ENCODE assay signal across 9 cellular contexts in genomic region chr14:104393898-104394605, GRCh38.
DNase-seq lines count a peak whose midpoint lies in the region; ATAC-seq and TF ChIP-seq lines count a peak whose summit lies in the region.
"Had no signal": no experiment of that assay in that cellular context is flagged by ENCODE, and none has a peak within 500 bp of the region (broad histone marks: within the 10 kb centered on the region; RNA-seq: fewer than 3 reads in every experiment).

No MANE protein-coding gene starts in this region.

- H3K4me1 Mint-ChIP-seq in IgD-negative memory B cell, result peaks cover 30 to 39% (median 30%) of the 10 kb centered on the region in 3 donors

- peaks cover 8% of the 10 kb centered on the region for H3K27me3 ChIP-seq in left ventricle myocardium inferior (ENCODE audit: low read depth)

- no peaks in the 10 kb centered on the region for H3K36me3 ChIP-seq in left ventricle myocardium inferior

- intact Hi-C loops in left ventricle myocardium inferior (cut with micrococcal nuclease), result no loop called here

- peaks cover 4% of the 10 kb centered on the region for H3K27me3 Mint-ChIP-seq in IgD-negative memory B cell

- ATAC-seq in GM21360 (IDR thresholded peaks at IDR 0.05; ENCODE audit: unreplicated experiment) (no peak), GM18517 (IDR thresholded peaks at IDR 0.05; ENCODE audit: unreplicated experiment) (no peak)

- H3K9me3 Mint-ChIP-seq in IgD-negative memory B cell, result peaks cover 0 to 15% (median 10%) of the 10 kb centered on the region in 3 donors

- H3K4me3 ChIP-seq in left ventricle myocardium inferior, result peak overlapping the region; percentile 11
- H3K4me3 ChIP-seq: skin epidermis had no signal

- peak overlapping the region; percentile 18 to 96 (median 82) for H3K4me3 Mint-ChIP-seq in IgD-negative memory B cell

- H3K27ac ChIP-seq in left ventricle myocardium inferior (replicated peaks), result peak overlapping the region; percentile 90

- peaks cover 43% of the 10 kb centered on the region for H3K4me1 ChIP-seq in left ventricle myocardium inferior

- TF ChIP-seq CTCF in left ventricle myocardium inferior (IDR thresholded peaks at IDR 0.05; ENCODE audit: borderline replicate concordance) (no peak), GM10248 (IDR thresholded peaks at IDR 0.05; ENCODE audit: control extremely low read depth, extremely low read depth, low read depth, missing control alignments) (no peak)

- CTCF ChIA-PET in GM10248 (lab: Yijun Ruan, JAX), result interaction anchor here (1.3 kb wide), 1 partner anchor 12 kb away, joined by 4 read pairs; no protein-coding TSS in a partner anchor

- peaks cover 4% of the 10 kb centered on the region for H3K36me3 Mint-ChIP-seq in IgD-negative memory B cell

- POLR2A ChIA-PET in GM10248 (lab: Yijun Ruan, JAX), result no interaction called here

- H3K27ac Mint-ChIP-seq in IgD-negative memory B cell, result peak overlapping the region; percentile 14 to 86 (median 77)

- peak; percentile 18 to 38 for DNase-seq in activated CD8-positive, alpha-beta memory T cell treated with anti-CD3 and anti-CD28 coated beads for 4 hours (ENCODE audit: low read depth in 2 of 2)
- peak; percentile 69 for DNase-seq in left ventricle myocardium inferior
- peak; percentile 22 to 33 for DNase-seq in stimulated activated CD8-positive, alpha-beta memory T cell treated with anti-CD3 and anti-CD28 coated beads, Interleukin-4, amount 100 ng/mL, for 4 hours (ENCODE audit: low read depth in 2 of 2, low spot score in 1 of 2)
- no peak for DNase-seq in cerebellar cortex (ENCODE audit: low spot score)
- no peak for DNase-seq in GM10248 (ENCODE audit: extremely low spot score)

- H3K9me3 ChIP-seq in left ventricle myocardium inferior (replicated peaks), result peaks cover 24% of the 10 kb centered on the region

Comparison
In these comparisons a context has a peak if more than half of its experiments do, and no peak if none do; other contexts are left out.
1. DNase-seq: peak in activated CD8-positive, alpha-beta memory T cell treated with anti-CD3 and anti-CD28 coated beads for 4 hours (2 of 2), left ventricle myocardium inferior (single experiment) and stimulated activated CD8-positive, alpha-beta memory T cell treated with anti-CD3 and anti-CD28 coated beads, Interleukin-4, amount 100 ng/mL, for 4 hours (2 of 2); none in cerebellar cortex (single experiment) and GM10248 (single experiment).